In the genomic region with DNA sequence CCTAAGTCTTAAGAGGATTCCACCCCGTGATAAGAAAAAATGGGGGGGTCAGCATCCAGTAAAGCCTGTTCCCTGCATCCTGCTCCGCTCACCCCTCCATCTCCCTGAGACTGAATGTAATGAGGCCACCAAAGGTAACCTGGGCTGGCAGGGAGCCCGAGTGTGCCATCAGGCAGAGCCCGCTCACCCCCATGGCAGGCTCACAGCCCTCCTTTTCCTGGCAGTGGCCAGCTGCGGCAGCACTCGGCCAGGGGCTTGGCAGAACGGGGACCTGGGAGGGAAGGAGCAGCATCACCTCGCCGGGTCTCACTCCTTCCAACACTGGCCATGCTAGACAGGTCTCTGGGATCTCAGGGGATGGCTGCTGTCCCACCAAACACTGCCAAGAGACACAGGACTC, we compare ENCODE assay signal across 15 cellular contexts.
DNase-seq lines count a peak whose midpoint lies in the region; ATAC-seq and TF ChIP-seq lines count a peak whose summit lies in the region.
"Had no signal": no experiment of that assay in that cellular context is flagged by ENCODE, and none has a peak within 500 bp of the region (broad histone marks: within the 10 kb centered on the region; RNA-seq: fewer than 3 reads in every experiment).

No MANE protein-coding gene starts in this region.

- H3K27me3 ChIP-seq in Loucy (ENCODE audit: insufficient read depth, low read length, poor library complexity, severe bottlenecking) (no peaks in the 10 kb centered on the region), mesenchymal stem cell (ENCODE audit: control insufficient read depth in 1 of 2, insufficient read depth in 1 of 2, low read length in 2 of 2) (no peaks in the 10 kb centered on the region)

- peaks cover 9% of the 10 kb centered on the region for H3K36me3 Mint-ChIP-seq in activated T-cell treated with anti-CD3 and anti-CD28 coated beads, Interleukin-2, amount 50 U/mL, for 4 hours (ENCODE audit: insufficient read depth)
- no peaks in the 10 kb centered on the region for H3K36me3 Mint-ChIP-seq in WTC11

- H3K4me1 ChIP-seq in Loucy (ENCODE audit: insufficient read depth, low read length, poor library complexity, severe bottlenecking) (peaks cover 35% of the 10 kb centered on the region), mesenchymal stem cell (ENCODE audit: control insufficient read depth, insufficient read depth, low read depth, low read length) (peaks cover 13% of the 10 kb centered on the region)

- H3K14ac ChIP-seq in mesenchymal stem cell (ENCODE audit: low read length in 2 of 2) = peak overlapping the region in 1 of 2 experiments; percentile 78

- 89% methylated on average over 7 of the region's 9 CpGs for WGBS in mesenchymal stem cell

- H3K36me3 ChIP-seq in Loucy (ENCODE audit: insufficient read depth, low read length) (peaks cover 41% of the 10 kb centered on the region; the same call in 1 of the 2 replicates), mesenchymal stem cell (ENCODE audit: control insufficient read depth in 1 of 2, insufficient read depth in 2 of 2, low read depth in 1 of 2, low read length in 2 of 2) (peaks cover 0 to 40% of the 10 kb centered on the region in 2 experiments)

- H3K9ac ChIP-seq in Loucy (ENCODE audit: low read depth, low read length, poor library complexity, severe bottlenecking) (peak overlapping the region; percentile 48), mesenchymal stem cell (ENCODE audit: low read length) (no peak overlapping the region)

- no peak overlapping the region for H2AK5ac ChIP-seq in mesenchymal stem cell (ENCODE audit: low read length, severe bottlenecking)

- H3K4ac ChIP-seq in mesenchymal stem cell (ENCODE audit: low read depth in 1 of 2, low read length in 2 of 2) = peak overlapping the region; percentile 79 to 94

- no peak overlapping the region for H3K23ac ChIP-seq in mesenchymal stem cell (ENCODE audit: low read length in 2 of 2)

- no peak overlapping the region for H3K27ac ChIP-seq in mesenchymal stem cell (ENCODE audit: low read length, poor library complexity, severe bottlenecking)
- H3K27ac ChIP-seq in temporal lobe (ENCODE audit: low read depth, low read length) = peak overlapping the region; percentile 81

- H2BK120ac ChIP-seq in mesenchymal stem cell (ENCODE audit: low read depth, low read length) = no peak overlapping the region

- no peaks in the 10 kb centered on the region for H3K4me1 Mint-ChIP-seq in activated T-cell treated with anti-CD3 and anti-CD28 coated beads, Interleukin-2, amount 50 U/mL, for 4 hours (ENCODE audit: low read depth)
- H3K4me1 Mint-ChIP-seq in WTC11 = peaks cover 21% of the 10 kb centered on the region

- H3K4me3 ChIP-seq in Loucy (ENCODE audit: low read length, poor library complexity, severe bottlenecking) = no peak overlapping the region
- no peak overlapping the region for H3K4me3 ChIP-seq in mesenchymal stem cell (ENCODE audit: insufficient read depth in 1 of 2, low read depth in 1 of 2, low read length in 2 of 2)

- peak overlapping the region; percentile 87 to 93 for H3K18ac ChIP-seq in mesenchymal stem cell (ENCODE audit: low read depth in 1 of 2, low read length in 2 of 2)

- H2AFZ ChIP-seq in Loucy (ENCODE audit: low read length) (no peak overlapping the region), mesenchymal stem cell (ENCODE audit: low read depth, low read length) (no peak overlapping the region)

- ATAC-seq in activated T-cell treated with anti-CD3 and anti-CD28 coated beads, Interleukin-2, amount 50 U/mL, for 4 hours = no peak
- no peak for ATAC-seq in HG02981 (IDR thresholded peaks at IDR 0.05; ENCODE audit: unreplicated experiment)
- no peak for ATAC-seq in WTC11
- ATAC-seq: stimulated activated naive CD8-positive, alpha-beta T cell treated with anti-CD3 and anti-CD28 coated beads, Interleukin-15, Interleukin-2, amounts not matched to agents 100 U/mL and 50 U/mL, for 24 hours had no signal

- no peaks in the 10 kb centered on the region for H3K9me3 ChIP-seq in Loucy (ENCODE audit: insufficient read depth, low read depth, low read length)
- H3K9me3 ChIP-seq in mesenchymal stem cell (ENCODE audit: control insufficient read depth, low read length) = no peaks in the 10 kb centered on the region

- H3K4me2 ChIP-seq in Loucy (ENCODE audit: low read depth, low read length, poor library complexity, severe bottlenecking) (no peak overlapping the region), mesenchymal stem cell (ENCODE audit: low read length, poor library complexity, severe bottlenecking) (no peak overlapping the region)

- H3K27ac Mint-ChIP-seq in WTC11 = no peak overlapping the region

- no peaks in the 10 kb centered on the region for H3K9me3 Mint-ChIP-seq in activated T-cell treated with anti-CD3 and anti-CD28 coated beads, Interleukin-2, amount 50 U/mL, for 4 hours
- no peaks in the 10 kb centered on the region for H3K9me3 Mint-ChIP-seq in WTC11

- peaks cover 4% of the 10 kb centered on the region for H3K79me1 ChIP-seq in mesenchymal stem cell (replicated peaks; ENCODE audit: low read length, poor library complexity, severe bottlenecking)

- no peaks in the 10 kb centered on the region for H3K79me2 ChIP-seq in Loucy (ENCODE audit: insufficient read depth, low read length)

- CTCF ChIA-PET in WTC11 (lab: Charles Lee) = interaction anchor here (0.6 to 3.8 kb wide), 8 partner anchors 22 to 284 kb away, joined by 3 to 25 read pairs (median 5); no protein-coding TSS in a partner anchor

- peak; percentile 57 for DNase-seq in cerebellum (ENCODE audit: low spot score)
- DNase-seq in mesenchymal stem cell = no peak
- no peak for DNase-seq in NCI-H82 treated with DMSO at 0.1 percent for 48 hours (lab: John Stamatoyannopoulos, UW; ENCODE audit: unreplicated experiment)
- DNase-seq in activated T-cell treated with anti-CD3 and anti-CD28 coated beads, Interleukin-2, amount 50 U/mL, for 4 hours = no peak
- no peak for DNase-seq in WTC11 (ENCODE audit: low spot score)
- DNase-seq: activated naive CD4-positive, alpha-beta T cell; Calu3; erythroblast; mesendoderm; NCI-H1694; SIG-M5; stimulated activated naive CD8-positive, alpha-beta T cell treated with anti-CD3 and anti-CD28 coated beads, Interleukin-15, Interleukin-2, amounts not matched to agents 100 U/mL and 50 U/mL, for 24 hours had no signal

- no peak overlapping the region for H2BK5ac ChIP-seq in mesenchymal stem cell (ENCODE audit: low read depth, low read length, poor library complexity, severe bottlenecking)

- peak overlapping the region; percentile 66 for H2BK15ac ChIP-seq in mesenchymal stem cell (ENCODE audit: low read depth, poor library complexity, severe bottlenecking)

- no peak overlapping the region for H3K4me3 Mint-ChIP-seq in activated T-cell treated with anti-CD3 and anti-CD28 coated beads, Interleukin-2, amount 50 U/mL, for 4 hours
- no peak overlapping the region for H3K4me3 Mint-ChIP-seq in WTC11

- H4K8ac ChIP-seq in mesenchymal stem cell (ENCODE audit: low read length) = peak overlapping the region; percentile 70

- H3K9me2 ChIP-seq in Loucy (replicated peaks; ENCODE audit: low read depth, low read length) = no peaks in the 10 kb centered on the region

- no peaks in the 10 kb centered on the region for H4K20me1 ChIP-seq in Loucy (ENCODE audit: insufficient read depth, low read length, poor library complexity, severe bottlenecking)

- TF ChIP-seq CTCF in Loucy (conservative IDR thresholded peaks at IDR 0.05; ENCODE audit: low read length) (no peak), WTC11 (IDR thresholded peaks at IDR 0.05) (no peak)

- POLR2A ChIA-PET in WTC11 (lab: Charles Lee) = no interaction called here

- no peaks in the 10 kb centered on the region for H3K27me3 Mint-ChIP-seq in activated T-cell treated with anti-CD3 and anti-CD28 coated beads, Interleukin-2, amount 50 U/mL, for 4 hours (ENCODE audit: low read depth)
- H3K27me3 Mint-ChIP-seq in WTC11 (ENCODE audit: low read depth) = no peaks in the 10 kb centered on the region

- H2BK12ac ChIP-seq in mesenchymal stem cell (ENCODE audit: low read length in 2 of 2) = peak overlapping the region; percentile 65 to 95

- H3F3A ChIP-seq in Loucy (ENCODE audit: low read depth) = no peaks in the 10 kb centered on the region

- peak overlapping the region; percentile 86 for H4K91ac ChIP-seq in mesenchymal stem cell (ENCODE audit: low read length)

TF ChIP-seq in WTC11, 78 proteins besides CTCF, POLR2A, EP300 and RAD21 (continues in another document):
- TF ChIP-seq JUN (CRISPR knock-in tag; IDR thresholded peaks at IDR 0.05) = no peak
- TF ChIP-seq NR3C1 (CRISPR knock-in tag; conservative IDR thresholded peaks at IDR 0.05; ENCODE audit: low read depth) = no peak
- TF ChIP-seq IRF2 (CRISPR knock-in tag; IDR thresholded peaks at IDR 0.05; ENCODE audit: borderline replicate concordance, low read depth) = no peak
- no peak for TF ChIP-seq ZNF219 (CRISPR knock-in tag; IDR thresholded peaks at IDR 0.05; ENCODE audit: borderline replicate concordance)
- no peak for TF ChIP-seq ATF1 (CRISPR knock-in tag; IDR thresholded peaks at IDR 0.05)
- TF ChIP-seq SOX15 (CRISPR knock-in tag; IDR thresholded peaks at IDR 0.05) = no peak
- TF ChIP-seq, protein P1, sequence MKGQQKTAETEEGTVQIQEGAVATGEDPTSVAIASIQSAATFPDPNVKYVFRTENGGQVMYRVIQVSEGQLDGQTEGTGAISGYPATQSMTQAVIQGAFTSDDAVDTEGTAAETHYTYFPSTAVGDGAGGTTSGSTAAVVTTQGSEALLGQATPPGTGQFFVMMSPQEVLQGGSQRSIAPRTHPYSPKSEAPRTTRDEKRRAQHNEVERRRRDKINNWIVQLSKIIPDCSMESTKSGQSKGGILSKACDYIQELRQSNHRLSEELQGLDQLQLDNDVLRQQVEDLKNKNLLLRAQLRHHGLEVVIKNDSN (CRISPR knock-in tag; IDR thresholded peaks at IDR 0.05) = no peak
- no peak for TF ChIP-seq EMX1 (CRISPR knock-in tag; IDR thresholded peaks at IDR 0.05)
- TF ChIP-seq CREM (CRISPR knock-in tag; IDR thresholded peaks at IDR 0.05) = no peak
- no peak for TF ChIP-seq OVOL2 (CRISPR knock-in tag; IDR thresholded peaks at IDR 0.05; ENCODE audit: borderline replicate concordance)
- TF ChIP-seq HMGA2 (CRISPR knock-in tag; IDR thresholded peaks at IDR 0.05) = no peak
- no peak for TF ChIP-seq TEAD1 (CRISPR knock-in tag; IDR thresholded peaks at IDR 0.05)
